1 cellular context compared by ENCODE assay signal in the genomic region with DNA sequence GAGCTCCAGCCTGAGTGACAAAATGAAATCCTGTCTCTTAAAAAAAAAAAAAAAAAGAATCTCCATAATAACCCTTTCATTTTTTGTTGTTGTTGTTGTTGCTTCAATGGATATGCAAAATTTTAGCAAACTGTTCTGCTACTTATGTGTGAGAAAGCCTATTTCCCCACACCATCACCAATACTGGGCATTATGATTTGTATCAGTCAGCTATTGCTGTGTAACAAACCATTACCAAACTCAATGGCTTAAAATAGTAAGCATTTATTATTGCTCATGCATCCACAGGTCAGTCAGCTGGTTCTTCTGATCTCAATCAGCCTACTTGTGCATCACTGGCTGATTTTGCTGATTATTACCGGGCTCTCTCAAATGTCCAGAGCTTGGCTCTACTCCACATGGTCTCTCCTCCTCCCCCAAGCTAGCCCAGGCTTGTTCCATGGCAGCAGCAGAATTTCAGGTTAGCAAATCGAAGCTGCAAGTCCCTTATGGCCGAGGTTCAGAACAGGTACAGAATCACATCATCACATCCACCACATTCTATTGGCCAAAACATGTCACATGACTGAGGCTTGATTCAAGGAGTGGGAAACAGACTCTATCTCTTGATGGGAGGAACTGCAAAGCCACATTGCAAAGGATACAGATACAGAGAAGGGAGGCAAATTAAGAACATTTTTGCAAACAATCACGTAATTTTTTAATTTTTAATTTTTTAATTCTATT.
TF ChIP-seq lines count a peak whose summit lies in the region.

No MANE protein-coding gene starts in this region.

TF ChIP-seq in Ishikawa, 13 proteins besides CTCF, POLR2A, EP300 and RAD21 (continued from another document):
- TF ChIP-seq, protein P1, sequence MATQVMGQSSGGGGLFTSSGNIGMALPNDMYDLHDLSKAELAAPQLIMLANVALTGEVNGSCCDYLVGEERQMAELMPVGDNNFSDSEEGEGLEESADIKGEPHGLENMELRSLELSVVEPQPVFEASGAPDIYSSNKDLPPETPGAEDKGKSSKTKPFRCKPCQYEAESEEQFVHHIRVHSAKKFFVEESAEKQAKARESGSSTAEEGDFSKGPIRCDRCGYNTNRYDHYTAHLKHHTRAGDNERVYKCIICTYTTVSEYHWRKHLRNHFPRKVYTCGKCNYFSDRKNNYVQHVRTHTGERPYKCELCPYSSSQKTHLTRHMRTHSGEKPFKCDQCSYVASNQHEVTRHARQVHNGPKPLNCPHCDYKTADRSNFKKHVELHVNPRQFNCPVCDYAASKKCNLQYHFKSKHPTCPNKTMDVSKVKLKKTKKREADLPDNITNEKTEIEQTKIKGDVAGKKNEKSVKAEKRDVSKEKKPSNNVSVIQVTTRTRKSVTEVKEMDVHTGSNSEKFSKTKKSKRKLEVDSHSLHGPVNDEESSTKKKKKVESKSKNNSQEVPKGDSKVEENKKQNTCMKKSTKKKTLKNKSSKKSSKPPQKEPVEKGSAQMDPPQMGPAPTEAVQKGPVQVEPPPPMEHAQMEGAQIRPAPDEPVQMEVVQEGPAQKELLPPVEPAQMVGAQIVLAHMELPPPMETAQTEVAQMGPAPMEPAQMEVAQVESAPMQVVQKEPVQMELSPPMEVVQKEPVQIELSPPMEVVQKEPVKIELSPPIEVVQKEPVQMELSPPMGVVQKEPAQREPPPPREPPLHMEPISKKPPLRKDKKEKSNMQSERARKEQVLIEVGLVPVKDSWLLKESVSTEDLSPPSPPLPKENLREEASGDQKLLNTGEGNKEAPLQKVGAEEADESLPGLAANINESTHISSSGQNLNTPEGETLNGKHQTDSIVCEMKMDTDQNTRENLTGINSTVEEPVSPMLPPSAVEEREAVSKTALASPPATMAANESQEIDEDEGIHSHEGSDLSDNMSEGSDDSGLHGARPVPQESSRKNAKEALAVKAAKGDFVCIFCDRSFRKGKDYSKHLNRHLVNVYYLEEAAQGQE (IDR thresholded peaks at IDR 0.05; ENCODE audit: low read depth), result no peak
- TF ChIP-seq CREB1 (IDR thresholded peaks at IDR 0.05; ENCODE audit: low read depth) (no peak), CEBPB (IDR thresholded peaks at IDR 0.05) (no peak)
